ENCODE assay signal across 17 cellular contexts in the genomic region with DNA sequence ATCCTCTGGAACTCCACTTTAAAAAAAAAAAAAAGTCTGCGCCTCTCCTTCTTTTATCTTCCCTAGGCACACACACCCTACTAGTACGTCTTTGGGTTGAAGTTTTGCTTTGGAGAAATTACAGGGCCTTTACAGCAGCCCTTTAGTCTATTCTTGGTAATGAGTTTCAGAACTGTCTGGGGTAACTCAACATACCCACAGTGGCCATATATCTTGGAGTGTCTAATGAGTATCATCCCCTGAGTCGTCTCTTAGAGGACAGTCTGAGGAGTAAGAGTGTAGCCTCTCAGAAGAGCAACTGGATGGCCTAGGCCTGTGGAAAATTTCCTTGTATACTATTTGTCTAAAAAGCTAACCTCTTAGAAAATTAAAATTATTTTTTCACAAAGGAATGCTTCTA. TPM values are rescaled to one million over a fixed set of nuclear protein-coding genes. Genes with fewer than 3 reads are reported as not detected.
DNase-seq lines count a peak whose midpoint lies in the region; ATAC-seq and TF ChIP-seq lines count a peak whose summit lies in the region.
"Had no signal": no experiment of that assay in that cellular context is flagged by ENCODE, and none has a peak within 500 bp of the region (broad histone marks: within the 10 kb centered on the region; RNA-seq: fewer than 3 reads in every experiment).

No MANE protein-coding gene starts in this region.

- H4K20me1 ChIP-seq in smooth muscle cell (ENCODE audit: low read depth) (no peaks in the 10 kb centered on the region), osteoblast (ENCODE audit: insufficient read depth, low read length) (no peaks in the 10 kb centered on the region)

- no peaks in the 10 kb centered on the region for H3K9me3 ChIP-seq in iPS-15b (ENCODE audit: control insufficient read depth, insufficient read depth, low read length)
- no peaks in the 10 kb centered on the region for H3K9me3 ChIP-seq in smooth muscle cell (replicated peaks; ENCODE audit: low read depth)
- no peaks in the 10 kb centered on the region for H3K9me3 ChIP-seq in osteoblast (ENCODE audit: low read depth, low read length)
- H3K9me3 ChIP-seq: Caco-2, right atrium auricular region, tibial nerve had no signal

- POLR2A ChIA-PET in activated B cell treated with CpG ODN at 0.5 μM for 24 hours (lab: Charles Lee): no interaction called here

- H2AFZ ChIP-seq in smooth muscle cell (ENCODE audit: low read depth): no peak overlapping the region
- no peak overlapping the region for H2AFZ ChIP-seq in osteoblast (ENCODE audit: low read length)

- H3K36me3 Mint-ChIP-seq in activated T-cell treated with anti-CD3 and anti-CD28 coated beads, Interleukin-2, amount 50 U/mL, for 72 hours (ENCODE audit: insufficient read depth in 2 of 2): peaks cover 2 to 9% of the 10 kb centered on the region in 2 donors
- H3K36me3 Mint-ChIP-seq in activated B cell treated with CpG ODN at 0.5 μM for 24 hours (ENCODE audit: low read depth): peaks cover 3% of the 10 kb centered on the region
- peaks cover 38% of the 10 kb centered on the region for H3K36me3 Mint-ChIP-seq in activated CD8-positive, alpha-beta memory T cell treated with anti-CD3 and anti-CD28 coated beads, Interleukin-2, amount 10 ng/mL, durations not matched to agents 7 days and 5 days

- peaks cover 4% of the 10 kb centered on the region for H3K36me3 ChIP-seq in iPS-15b (ENCODE audit: control insufficient read depth, insufficient read depth, low read length)
- no peaks in the 10 kb centered on the region for H3K36me3 ChIP-seq in smooth muscle cell (ENCODE audit: low read depth)
- no peaks in the 10 kb centered on the region for H3K36me3 ChIP-seq in osteoblast (ENCODE audit: insufficient read depth, low read length)
- H3K36me3 ChIP-seq: right atrium auricular region, tibial nerve had no signal

- no peak overlapping the region for H3K4me2 ChIP-seq in smooth muscle cell
- no peak overlapping the region for H3K4me2 ChIP-seq in osteoblast (ENCODE audit: insufficient read depth, low read length)

- H3K79me2 ChIP-seq in smooth muscle cell (ENCODE audit: low read depth): peaks cover 36% of the 10 kb centered on the region
- no peaks in the 10 kb centered on the region for H3K79me2 ChIP-seq in osteoblast (ENCODE audit: insufficient read depth, low read length)

- H3K4me3 ChIP-seq in iPS-15b (ENCODE audit: low read depth, low read length) (peak overlapping the region; percentile 26), smooth muscle cell (peak overlapping the region; percentile 5), osteoblast (ENCODE audit: insufficient read depth, low read length) (no peak overlapping the region)
- H3K4me3 ChIP-seq: right atrium auricular region, tibial nerve had no signal

- WGBS in smooth muscle cell (ENCODE audit: low lambda C conversion rate): 75% methylated on average over 3 of the region's 3 CpGs

- DNase-seq in activated T-cell treated with anti-CD3 and anti-CD28 coated beads, Interleukin-2, amount 50 U/mL, for 72 hours: no peak
- no peak for DNase-seq in activated T-cell treated with anti-CD3 and anti-CD28 coated beads, Interleukin-2, amount 50 U/mL, for 48 hours
- DNase-seq in activated B cell treated with CpG ODN at 0.5 μM for 24 hours: no peak
- DNase-seq in smooth muscle cell (lab: John Stamatoyannopoulos, UW; ENCODE audit: unreplicated experiment): no peak
- DNase-seq in activated CD8-positive, alpha-beta memory T cell treated with anti-CD3 and anti-CD28 coated beads, Interleukin-2, amount 10 ng/mL, durations not matched to agents 7 days and 5 days: no peak
- no peak for DNase-seq in KG1 (lab: John Stamatoyannopoulos, UW)
- DNase-seq in osteoblast (ENCODE audit: insufficient read length, low spot score, missing footprints): no peak
- DNase-seq: aorta; Caco-2; dermis blood vessel endothelial cell; GDM1; hippocampal formation; NCI-H1694 treated with DMSO at 0.1 percent for 48 hours; stimulated activated CD4-positive, alpha-beta T cell treated with anti-CD3 and anti-CD28 coated beads, Interleukin-2, amount 100 ng/mL, for 24 hours had no signal

- H3K27me3 Mint-ChIP-seq in activated T-cell treated with anti-CD3 and anti-CD28 coated beads, Interleukin-2, amount 50 U/mL, for 72 hours (ENCODE audit: low read depth): no peaks in the 10 kb centered on the region
- no peaks in the 10 kb centered on the region for H3K27me3 Mint-ChIP-seq in activated B cell treated with CpG ODN at 0.5 μM for 24 hours
- no peaks in the 10 kb centered on the region for H3K27me3 Mint-ChIP-seq in activated CD8-positive, alpha-beta memory T cell treated with anti-CD3 and anti-CD28 coated beads, Interleukin-2, amount 10 ng/mL, durations not matched to agents 7 days and 5 days

- no peak overlapping the region for H3K27ac ChIP-seq in smooth muscle cell (ENCODE audit: low read depth)
- H3K27ac ChIP-seq in osteoblast (ENCODE audit: low read depth, low read length): no peak overlapping the region
- H3K27ac ChIP-seq: right atrium auricular region, tibial nerve had no signal

- H3K4me1 Mint-ChIP-seq in activated T-cell treated with anti-CD3 and anti-CD28 coated beads, Interleukin-2, amount 50 U/mL, for 72 hours (ENCODE audit: low read depth): peaks cover 23% of the 10 kb centered on the region
- peaks cover 19% of the 10 kb centered on the region for H3K4me1 Mint-ChIP-seq in activated B cell treated with CpG ODN at 0.5 μM for 24 hours
- peaks cover 20% of the 10 kb centered on the region for H3K4me1 Mint-ChIP-seq in activated CD8-positive, alpha-beta memory T cell treated with anti-CD3 and anti-CD28 coated beads, Interleukin-2, amount 10 ng/mL, durations not matched to agents 7 days and 5 days

- H3K4me1 ChIP-seq in iPS-15b (ENCODE audit: control insufficient read depth, insufficient read depth, low read length): peaks cover 3% of the 10 kb centered on the region
- peaks cover 9% of the 10 kb centered on the region for H3K4me1 ChIP-seq in smooth muscle cell (ENCODE audit: low read depth)
- peaks cover 5% of the 10 kb centered on the region for H3K4me1 ChIP-seq in osteoblast (ENCODE audit: insufficient read depth, low read length)
- H3K4me1 ChIP-seq: Caco-2, right atrium auricular region had no signal

- H3K9me3 Mint-ChIP-seq in activated T-cell treated with anti-CD3 and anti-CD28 coated beads, Interleukin-2, amount 50 U/mL, for 72 hours: peaks cover 0 to 1% of the 10 kb centered on the region in 2 donors
- no peaks in the 10 kb centered on the region for H3K9me3 Mint-ChIP-seq in activated B cell treated with CpG ODN at 0.5 μM for 24 hours
- H3K9me3 Mint-ChIP-seq in activated CD8-positive, alpha-beta memory T cell treated with anti-CD3 and anti-CD28 coated beads, Interleukin-2, amount 10 ng/mL, durations not matched to agents 7 days and 5 days (ENCODE audit: low read depth): peaks cover 7% of the 10 kb centered on the region

- CTCF ChIA-PET in activated B cell treated with CpG ODN at 0.5 μM for 24 hours (lab: Charles Lee): no interaction called here
- CTCF ChIA-PET in activated CD8-positive, alpha-beta memory T cell treated with anti-CD3 and anti-CD28 coated beads, Interleukin-2, amount 10 ng/mL, durations not matched to agents 7 days and 5 days (lab: Charles Lee): no interaction called here

- peak overlapping the region; percentile 90 to 92 for H3K4me3 Mint-ChIP-seq in activated T-cell treated with anti-CD3 and anti-CD28 coated beads, Interleukin-2, amount 50 U/mL, for 72 hours
- H3K4me3 Mint-ChIP-seq in activated B cell treated with CpG ODN at 0.5 μM for 24 hours: peak overlapping the region; percentile 24
- H3K4me3 Mint-ChIP-seq in activated CD8-positive, alpha-beta memory T cell treated with anti-CD3 and anti-CD28 coated beads, Interleukin-2, amount 10 ng/mL, durations not matched to agents 7 days and 5 days: no peak overlapping the region

- H3K27me3 ChIP-seq in iPS-15b (ENCODE audit: control insufficient read depth, insufficient read depth, low read length): peaks cover 8% of the 10 kb centered on the region
- no peaks in the 10 kb centered on the region for H3K27me3 ChIP-seq in smooth muscle cell (ENCODE audit: low read depth)
- no peaks in the 10 kb centered on the region for H3K27me3 ChIP-seq in osteoblast (ENCODE audit: insufficient read depth, low read length)
- H3K27me3 ChIP-seq: right atrium auricular region had no signal

- no peaks in the 10 kb centered on the region for H3F3A ChIP-seq in smooth muscle cell (ENCODE audit: low read depth)

- intact Hi-C loops in activated B cell treated with CpG ODN at 0.5 μM for 24 hours (cut with micrococcal nuclease): no loop called here

- H3K27ac Mint-ChIP-seq in activated T-cell treated with anti-CD3 and anti-CD28 coated beads, Interleukin-2, amount 50 U/mL, for 72 hours: peak overlapping the region; percentile 24
- no peak overlapping the region for H3K27ac Mint-ChIP-seq in activated B cell treated with CpG ODN at 0.5 μM for 24 hours
- H3K27ac Mint-ChIP-seq in activated CD8-positive, alpha-beta memory T cell treated with anti-CD3 and anti-CD28 coated beads, Interleukin-2, amount 10 ng/mL, durations not matched to agents 7 days and 5 days: no peak overlapping the region

- no peak for ATAC-seq in activated T-cell treated with anti-CD3 and anti-CD28 coated beads, Interleukin-2, amount 50 U/mL, for 72 hours (replicated peaks in 1 of 2)
- no peak for ATAC-seq in activated B cell treated with CpG ODN at 0.5 μM for 24 hours (ENCODE audit: low read depth)
- ATAC-seq in activated CD8-positive, alpha-beta memory T cell treated with anti-CD3 and anti-CD28 coated beads, Interleukin-2, amount 10 ng/mL, durations not matched to agents 7 days and 5 days: no peak

- TF ChIP-seq CTCF in activated B cell treated with CpG ODN at 0.5 μM for 24 hours (IDR thresholded peaks at IDR 0.05) (no peak), smooth muscle cell (IDR thresholded peaks at IDR 0.05; ENCODE audit: borderline replicate concordance, insufficient read depth, poor library complexity, severe bottlenecking) (no peak), osteoblast (IDR thresholded peaks at IDR 0.05; ENCODE audit: extremely low read depth, low read depth, low read length) (no peak)

- H3K9ac ChIP-seq in iPS-15b (ENCODE audit: low read depth, low read length) (no peak overlapping the region), smooth muscle cell (ENCODE audit: low read depth) (no peak overlapping the region)

RNA-seq across cellular contexts. Expression of gene ZNF681, which starts 6.1 kb away (rescaled TPM):
- 1 to 10 TPM; 4.7 to 7.0 TPM for total RNA-seq in activated T-cell treated with anti-CD3 and anti-CD28 coated beads, Interleukin-2, amount 50 U/mL, for 72 hours
- total RNA-seq in activated B cell treated with CpG ODN at 0.5 μM for 24 hours (5.5 and 8.3 TPM in 2 replicates), smooth muscle cell (1.5 and 14.1 TPM in 2 replicates), osteoblast (0.36 and 0.88 TPM in 2 replicates)
- 0.07 and 0.08 TPM in 2 replicates for polyA plus RNA-seq in smooth muscle cell
- 1 to 10 TPM; 3.8 to 4.9 TPM for total RNA-seq in activated CD8-positive, alpha-beta memory T cell treated with anti-CD3 and anti-CD28 coated beads, Interleukin-2, amount 10 ng/mL, durations not matched to agents 7 days and 5 days
